10 cellular contexts compared by ENCODE assay signal in genomic region chr13:111177803-111178389, GRCh38.
A peak's percentile ranks its signal among the peaks of the same experiment; 100 is the strongest.
DNase-seq lines count a peak whose midpoint lies in the region; ATAC-seq and TF ChIP-seq lines count a peak whose summit lies in the region.
"Had no signal": no experiment of that assay in that cellular context is flagged by ENCODE, and none has a peak within 500 bp of the region (broad histone marks: within the 10 kb centered on the region; RNA-seq: fewer than 3 reads in every experiment).

No MANE protein-coding gene starts in this region.

- H3K9ac ChIP-seq in parathyroid adenoma, result no peak overlapping the region

- POLR2A ChIA-PET in activated CD8-positive, alpha-beta T cell treated with anti-CD3 and anti-CD28 coated beads, Interleukin-2, amount 10 ng/mL, durations not matched to agents 7 days and 5 days (lab: Charles Lee), result interaction anchor here (1.2 to 1.4 kb wide), 4 partner anchors 10 to 21 kb away, joined by 3 to 4 read pairs (median 3); no protein-coding TSS in a partner anchor

- H3K27me3 ChIP-seq in parathyroid adenoma (ENCODE audit: control insufficient read depth, insufficient read depth, low read length), result no peaks in the 10 kb centered on the region

- H3K27me3 Mint-ChIP-seq in activated CD8-positive, alpha-beta T cell treated with anti-CD3 and anti-CD28 coated beads, Interleukin-2, amount 10 ng/mL, durations not matched to agents 7 days and 5 days (ENCODE audit: low read depth), result no peaks in the 10 kb centered on the region

- no peaks in the 10 kb centered on the region for H3K4me1 ChIP-seq in parathyroid adenoma

- peak overlapping the region; percentile 94 for H3K27ac Mint-ChIP-seq in activated CD8-positive, alpha-beta T cell treated with anti-CD3 and anti-CD28 coated beads, Interleukin-2, amount 10 ng/mL, durations not matched to agents 7 days and 5 days

- DNase-seq in CD1c-positive myeloid dendritic cell (ENCODE audit: extremely low spot score) (peak; percentile 6), fibroblast of the aortic adventitia (ENCODE audit: low read depth) (peak; percentile 23), cerebellar cortex (ENCODE audit: low spot score) (no peak), activated gamma-delta T cell treated with Interleukin-2 at 50 U/mL for 16 hours (no peak), NCI-H1092 treated with DMSO at 0.1 percent for 48 hours (lab: John Stamatoyannopoulos, UW) (no peak)
- no peak for DNase-seq in activated CD8-positive, alpha-beta T cell treated with anti-CD3 and anti-CD28 coated beads, Interleukin-2, amount 10 ng/mL, durations not matched to agents 7 days and 5 days
- DNase-seq: kidney glomerular epithelial cell, NCI-H1436 had no signal

- no peaks in the 10 kb centered on the region for H3K36me3 ChIP-seq in parathyroid adenoma (ENCODE audit: control insufficient read depth, insufficient read depth, low read length)

- TF ChIP-seq CTCF in fibroblast of the aortic adventitia (IDR thresholded peaks at IDR 0.05; ENCODE audit: insufficient read depth, low read length), result no peak
- TF ChIP-seq CTCF in parathyroid adenoma (IDR thresholded peaks at IDR 0.05), result no peak

- ATAC-seq in activated CD8-positive, alpha-beta T cell treated with anti-CD3 and anti-CD28 coated beads, Interleukin-2, amount 10 ng/mL, durations not matched to agents 7 days and 5 days, result no peak
- no peak for ATAC-seq in GM19467 (IDR thresholded peaks at IDR 0.05; ENCODE audit: unreplicated experiment)

- peaks cover 32% of the 10 kb centered on the region for H3K79me2 ChIP-seq in parathyroid adenoma

- CTCF ChIA-PET in activated CD8-positive, alpha-beta T cell treated with anti-CD3 and anti-CD28 coated beads, Interleukin-2, amount 10 ng/mL, durations not matched to agents 7 days and 5 days (lab: Charles Lee), result interaction anchor here (0.9 to 1.4 kb wide), 4 partner anchors 11 to 110 kb away, joined by 3 to 5 read pairs (median 3); no protein-coding TSS in a partner anchor

- no peak overlapping the region for H3K4me3 Mint-ChIP-seq in activated CD8-positive, alpha-beta T cell treated with anti-CD3 and anti-CD28 coated beads, Interleukin-2, amount 10 ng/mL, durations not matched to agents 7 days and 5 days

- peaks cover 79% of the 10 kb centered on the region for H3K4me1 Mint-ChIP-seq in activated CD8-positive, alpha-beta T cell treated with anti-CD3 and anti-CD28 coated beads, Interleukin-2, amount 10 ng/mL, durations not matched to agents 7 days and 5 days (ENCODE audit: low read depth)

- peak overlapping the region; percentile 69 for H3K27ac ChIP-seq in parathyroid adenoma

- H3K4me2 ChIP-seq in parathyroid adenoma (ENCODE audit: low read length), result no peak overlapping the region

- H2AFZ ChIP-seq in parathyroid adenoma, result no peak overlapping the region

- H3K36me3 Mint-ChIP-seq in activated CD8-positive, alpha-beta T cell treated with anti-CD3 and anti-CD28 coated beads, Interleukin-2, amount 10 ng/mL, durations not matched to agents 7 days and 5 days (ENCODE audit: low read depth), result peaks cover 91% of the 10 kb centered on the region

- H3K4me3 ChIP-seq in fibroblast of the aortic adventitia (ENCODE audit: low read depth, low read length), result no peak overlapping the region
- H3K4me3 ChIP-seq in parathyroid adenoma (ENCODE audit: low read depth, low read length), result no peak overlapping the region

- no peaks in the 10 kb centered on the region for H3K9me3 ChIP-seq in parathyroid adenoma (ENCODE audit: control insufficient read depth, low read length)

- peaks cover 9% of the 10 kb centered on the region for H3K9me3 Mint-ChIP-seq in activated CD8-positive, alpha-beta T cell treated with anti-CD3 and anti-CD28 coated beads, Interleukin-2, amount 10 ng/mL, durations not matched to agents 7 days and 5 days (ENCODE audit: insufficient read depth)

Comparison
In these comparisons a context has a peak if more than half of its experiments do, and no peak if none do; other contexts are left out.
1. DNase-seq: peak in CD1c-positive myeloid dendritic cell (single experiment) and fibroblast of the aortic adventitia (single experiment); none in activated CD8-positive, alpha-beta T cell treated with anti-CD3 and anti-CD28 coated beads, Interleukin-2, amount 10 ng/mL, durations not matched to agents 7 days and 5 days (single experiment), cerebellar cortex (single experiment), activated gamma-delta T cell treated with Interleukin-2 at 50 U/mL for 16 hours (single experiment) and NCI-H1092 treated with DMSO at 0.1 percent for 48 hours (single experiment).